Comparison of ENCODE assay signal across 7 cellular contexts in genomic region chr3:135473449-135473848, GRCh38.
"Had no signal": no experiment of that assay in that cellular context is flagged by ENCODE, and none has a peak within 500 bp of the region (broad histone marks: within the 10 kb centered on the region; RNA-seq: fewer than 3 reads in every experiment).

No MANE protein-coding gene starts in this region.

- H3K36me3 ChIP-seq: HAP-1 had no signal

- DNase-seq: GM23248, GOT3, H7, HFFc6 had no signal

- H3K4me1 ChIP-seq: HAP-1 had no signal

- H3K27ac ChIP-seq: GM23248 had no signal

- H3K4me3 ChIP-seq: GM23248, HAP-1, K562 had no signal

- H3K9me3 ChIP-seq: HAP-1 had no signal

- ATAC-seq: HCT116, K562 had no signal
